ENCODE assay signal across 31 cellular contexts in the genomic region with DNA sequence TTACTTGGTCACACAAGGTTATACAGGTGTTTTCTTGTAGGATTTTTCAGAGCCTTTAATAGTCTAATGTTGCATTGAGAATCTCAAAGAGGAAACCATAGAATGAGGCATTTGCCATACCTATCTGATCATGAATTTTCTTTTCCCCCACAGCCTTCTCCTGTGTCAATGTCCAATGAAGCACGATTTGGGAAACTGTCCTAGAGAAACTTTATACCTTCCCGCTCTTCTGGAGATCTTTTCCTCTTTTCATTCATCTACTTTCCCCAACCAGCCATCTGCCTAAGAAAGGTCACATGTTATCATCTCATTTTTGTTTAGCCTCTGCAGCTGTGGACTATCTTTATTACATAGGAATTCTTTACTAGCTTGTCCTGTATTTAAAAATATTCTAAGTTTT. TPM values are rescaled to one million over a fixed set of nuclear protein-coding genes. Genes with fewer than 3 reads are reported as not detected.
DNase-seq lines count a peak whose midpoint lies in the region; ATAC-seq, FAIRE-seq and TF ChIP-seq lines count a peak whose summit lies in the region.
"Had no signal": no experiment of that assay in that cellular context is flagged by ENCODE, and none has a peak within 500 bp of the region (broad histone marks: within the 10 kb centered on the region; RNA-seq: fewer than 3 reads in every experiment).

No MANE protein-coding gene starts in this region.

- no peak for TF ChIP-seq RAD21 in K562 (CRISPR knock-in tag; conservative IDR thresholded peaks at IDR 0.05 in 1 of 2, IDR thresholded peaks at IDR 0.05 in 1 of 2)

- no peak for FAIRE-seq in K562 (lab: Jason Lieb, UNC)
- FAIRE-seq: G401.6 had no signal

- H2AFZ ChIP-seq in OCI-LY3 (ENCODE audit: low read depth, low read length) (no peak overlapping the region), K562 (ENCODE audit: low read depth, low read length) (no peak overlapping the region)

- no peaks in the 10 kb centered on the region for H3K9me3 Mint-ChIP-seq in activated naive CD8-positive, alpha-beta T cell treated with anti-CD3 and anti-CD28 coated beads, Interleukin-2, amount 10 ng/mL, durations not matched to agents 7 days and 5 days
- H3K9me3 Mint-ChIP-seq in activated naive CD8-positive, alpha-beta T cell treated with anti-CD3 and anti-CD28 coated beads for 36 hours: no peaks in the 10 kb centered on the region
- peaks cover 6% of the 10 kb centered on the region for H3K9me3 Mint-ChIP-seq in stimulated activated memory B cell treated with anti-CD40 and anti-IgM and Interleukin-4, amounts not matched to agents 10 μg/mL and 1 μg/mL and 100 μg/mL, for 72 hours
- peaks cover 38% of the 10 kb centered on the region for H3K9me3 Mint-ChIP-seq in progenitor cell of endocrine pancreas (ENCODE audit: low read depth)
- no peaks in the 10 kb centered on the region for H3K9me3 Mint-ChIP-seq in activated CD8-positive, alpha-beta memory T cell treated with anti-CD3 and anti-CD28 coated beads, Interleukin-2, amount 10 ng/mL, durations not matched to agents 7 days and 5 days (ENCODE audit: low read depth)
- H3K9me3 Mint-ChIP-seq: activated CD4-positive, alpha-beta memory T cell treated with anti-CD3 and anti-CD28 coated beads, Interleukin-2, amount 10 ng/mL, durations not matched to agents 7 days and 5 days; activated T-helper 2 cell treated with anti-CD3 and anti-CD28 coated beads, Interferon-gamma antibody, Interleukin-2, Interleukin-4, amounts not matched to agents 10 μg/mL and 5 μg/mL and 100 μg/mL, durations not matched to agents 14 hours and 24 hours and 36 hours; effector memory CD8-positive, alpha-beta T cell had no signal

- no peak overlapping the region; the same call in 1 of the 2 replicates for H3K9ac ChIP-seq in OCI-LY3 (ENCODE audit: low read length)
- peak overlapping the region; percentile 54 to 88 for H3K9ac ChIP-seq in K562 (ENCODE audit: insufficient read depth in 1 of 2, low read depth in 2 of 2, low read length in 2 of 2)

- H3K9me1 ChIP-seq in K562 (ENCODE audit: control insufficient read depth, insufficient read depth, low read length): no peaks in the 10 kb centered on the region

- H3K4me2 ChIP-seq in OCI-LY3 (ENCODE audit: low read length) (peak overlapping the region; percentile 79), K562 (ENCODE audit: insufficient read depth, low read length) (peak overlapping the region; percentile 94)

- DNase-seq in activated naive CD8-positive, alpha-beta T cell treated with anti-CD3 and anti-CD28 coated beads, Interleukin-2, amount 10 ng/mL, durations not matched to agents 7 days and 5 days: no peak
- DNase-seq in activated naive CD8-positive, alpha-beta T cell treated with anti-CD3 and anti-CD28 coated beads for 36 hours: no peak
- DNase-seq in K562 (ENCODE audit: extremely low read depth in 1 of 4, low spot score in 3 of 4) (peak in 1 of 4 experiments; percentile 13), progenitor cell of endocrine pancreas (ENCODE audit: low spot score, unreplicated experiment) (no peak), NCI-H2081 (lab: John Stamatoyannopoulos, UW) (no peak)
- DNase-seq in activated CD8-positive, alpha-beta memory T cell treated with anti-CD3 and anti-CD28 coated beads, Interleukin-2, amount 10 ng/mL, durations not matched to agents 7 days and 5 days: no peak
- DNase-seq: activated CD4-positive, alpha-beta memory T cell treated with anti-CD3 and anti-CD28 coated beads, Interleukin-2, amount 10 ng/mL, durations not matched to agents 7 days and 5 days; activated CD4-positive, alpha-beta T cell treated with anti-CD3 and anti-CD28 coated beads for 1 hour; Caco-2; cortex of kidney; DMS53; effector memory CD8-positive, alpha-beta T cell; IMR-90; left lung; NCI-H1092 treated with DMSO at 0.1 percent for 48 hours; NCI-H187; NCI-H2171; NCI-H82; right lobe of liver; RPMI8226; SJCRH30; stimulated activated CD8-positive, alpha-beta memory T cell treated with anti-CD3 and anti-CD28 coated beads, Interleukin-4, amount 100 ng/mL, for 48 hours had no signal

- intact Hi-C loops in K562 (cut with micrococcal nuclease): loop anchor here (5.0 to 10.0 kb wide), 3 partner anchors 142 to 705 kb away; a partner anchor contains a TSS

- in situ Hi-C loops in K562 (cut with MboI): no loop called here

- TF ChIP-seq EP300 in K562 (IDR thresholded peaks at IDR 0.05; ENCODE audit: low read length): no peak

- peaks cover 48% of the 10 kb centered on the region for H3K4me1 Mint-ChIP-seq in activated naive CD8-positive, alpha-beta T cell treated with anti-CD3 and anti-CD28 coated beads, Interleukin-2, amount 10 ng/mL, durations not matched to agents 7 days and 5 days
- H3K4me1 Mint-ChIP-seq in activated naive CD8-positive, alpha-beta T cell treated with anti-CD3 and anti-CD28 coated beads for 36 hours: peaks cover 42% of the 10 kb centered on the region
- H3K4me1 Mint-ChIP-seq in stimulated activated memory B cell treated with anti-CD40 and anti-IgM and Interleukin-4, amounts not matched to agents 10 μg/mL and 1 μg/mL and 100 μg/mL, for 72 hours: peaks cover 88% of the 10 kb centered on the region
- peaks cover 4% of the 10 kb centered on the region for H3K4me1 Mint-ChIP-seq in progenitor cell of endocrine pancreas (ENCODE audit: low read depth)
- H3K4me1 Mint-ChIP-seq in activated CD8-positive, alpha-beta memory T cell treated with anti-CD3 and anti-CD28 coated beads, Interleukin-2, amount 10 ng/mL, durations not matched to agents 7 days and 5 days: peaks cover 62% of the 10 kb centered on the region

- H4K20me1 ChIP-seq in OCI-LY3 (ENCODE audit: insufficient read depth, low read length) (no peaks in the 10 kb centered on the region), K562 (replicated peaks; ENCODE audit: control insufficient read depth, insufficient read depth, low read length) (no peaks in the 10 kb centered on the region)

- peak overlapping the region; percentile 28 for H3K27ac Mint-ChIP-seq in activated naive CD8-positive, alpha-beta T cell treated with anti-CD3 and anti-CD28 coated beads, Interleukin-2, amount 10 ng/mL, durations not matched to agents 7 days and 5 days
- no peak overlapping the region for H3K27ac Mint-ChIP-seq in activated naive CD8-positive, alpha-beta T cell treated with anti-CD3 and anti-CD28 coated beads for 36 hours
- H3K27ac Mint-ChIP-seq in stimulated activated memory B cell treated with anti-CD40 and anti-IgM and Interleukin-4, amounts not matched to agents 10 μg/mL and 1 μg/mL and 100 μg/mL, for 72 hours: peak overlapping the region; percentile 92
- no peak overlapping the region for H3K27ac Mint-ChIP-seq in progenitor cell of endocrine pancreas
- no peak overlapping the region for H3K27ac Mint-ChIP-seq in activated CD8-positive, alpha-beta memory T cell treated with anti-CD3 and anti-CD28 coated beads, Interleukin-2, amount 10 ng/mL, durations not matched to agents 7 days and 5 days
- H3K27ac Mint-ChIP-seq: activated T-helper 2 cell treated with anti-CD3 and anti-CD28 coated beads, Interferon-gamma antibody, Interleukin-2, Interleukin-4, amounts not matched to agents 10 μg/mL and 5 μg/mL and 100 μg/mL, durations not matched to agents 14 hours and 24 hours and 36 hours had no signal

- 36% methylated on average over 2 of the region's 2 CpGs for WGBS in K562 (ENCODE audit: insufficient coverage, low coverage, missing lambda C conversion rate)

- BruUV-seq in K562 (replicated peaks; lab: Mats Ljungman, UMichigan): no TSS peak

- no peaks in the 10 kb centered on the region for H3K27me3 ChIP-seq in OCI-LY3 (ENCODE audit: low read depth, low read length)
- H3K27me3 ChIP-seq in K562 (ENCODE audit: control insufficient read depth in 2 of 2, insufficient read depth in 2 of 2, low read length in 2 of 2): no peaks in the 10 kb centered on the region
- H3K27me3 ChIP-seq: right lobe of liver, SJCRH30 had no signal

- H3K27ac ChIP-seq in OCI-LY3 (ENCODE audit: low read length): peak overlapping the region; percentile 70
- peak overlapping the region; percentile 96 for H3K27ac ChIP-seq in K562 (ENCODE audit: extremely low read depth, low read depth, low read length)
- H3K27ac ChIP-seq: prostate gland, right lobe of liver, SJCRH30, tibial nerve had no signal

- CTCF ChIA-PET in K562 (lab: Yijun Ruan, JAX; ENCODE audit: low intra/inter-chr PET ratio): interaction anchor here (1.0 kb wide), 1 partner anchor 90 kb away, joined by 4 read pairs; no protein-coding TSS in a partner anchor
- CTCF ChIA-PET in activated CD8-positive, alpha-beta memory T cell treated with anti-CD3 and anti-CD28 coated beads, Interleukin-2, amount 10 ng/mL, durations not matched to agents 7 days and 5 days (lab: Charles Lee): no interaction called here

- no peaks in the 10 kb centered on the region for H3K27me3 Mint-ChIP-seq in activated naive CD8-positive, alpha-beta T cell treated with anti-CD3 and anti-CD28 coated beads, Interleukin-2, amount 10 ng/mL, durations not matched to agents 7 days and 5 days
- no peaks in the 10 kb centered on the region for H3K27me3 Mint-ChIP-seq in activated naive CD8-positive, alpha-beta T cell treated with anti-CD3 and anti-CD28 coated beads for 36 hours
- H3K27me3 Mint-ChIP-seq in stimulated activated memory B cell treated with anti-CD40 and anti-IgM and Interleukin-4, amounts not matched to agents 10 μg/mL and 1 μg/mL and 100 μg/mL, for 72 hours: no peaks in the 10 kb centered on the region
- H3K27me3 Mint-ChIP-seq in progenitor cell of endocrine pancreas: no peaks in the 10 kb centered on the region
- no peaks in the 10 kb centered on the region for H3K27me3 Mint-ChIP-seq in activated CD8-positive, alpha-beta memory T cell treated with anti-CD3 and anti-CD28 coated beads, Interleukin-2, amount 10 ng/mL, durations not matched to agents 7 days and 5 days
- H3K27me3 Mint-ChIP-seq: activated CD4-positive, alpha-beta memory T cell treated with anti-CD3 and anti-CD28 coated beads, Interleukin-2, amount 10 ng/mL, durations not matched to agents 7 days and 5 days; activated naive CD8-positive, alpha-beta T cell; effector memory CD8-positive, alpha-beta T cell had no signal

- H3K79me2 ChIP-seq in OCI-LY3 (ENCODE audit: low read length): no peaks in the 10 kb centered on the region
- H3K79me2 ChIP-seq in K562 (ENCODE audit: control insufficient read depth, insufficient read depth, low read length): peaks cover 60% of the 10 kb centered on the region

- H3K4me1 ChIP-seq in OCI-LY3 (ENCODE audit: low read length) (peaks cover 69% of the 10 kb centered on the region), K562 (replicated peaks in 1 of 2; ENCODE audit: control insufficient read depth in 2 of 2, insufficient read depth in 2 of 2, low read length in 2 of 2) (peaks cover 13 to 52% of the 10 kb centered on the region in 2 experiments)
- H3K4me1 ChIP-seq: Caco-2, prostate gland, right lobe of liver, SJCRH30, tibial nerve had no signal

- H3K36me3 ChIP-seq in OCI-LY3 (replicated peaks; ENCODE audit: low read depth, low read length) (no peaks in the 10 kb centered on the region), K562 (ENCODE audit: control insufficient read depth, insufficient read depth, low read length) (peaks cover 51% of the 10 kb centered on the region)
- H3K36me3 ChIP-seq: left lung, prostate gland, right lobe of liver, SJCRH30, tibial nerve had no signal

- H3K9me3 ChIP-seq in OCI-LY3 (ENCODE audit: insufficient read depth, low read length): no peaks in the 10 kb centered on the region
- H3K9me3 ChIP-seq in K562 (replicated peaks; ENCODE audit: control insufficient read depth, insufficient read depth, low read depth, low read length): no peaks in the 10 kb centered on the region
- H3K9me3 ChIP-seq: Caco-2, left lung, prostate gland, right lobe of liver, SJCRH30, tibial nerve had no signal

- ATAC-seq in activated naive CD8-positive, alpha-beta T cell treated with anti-CD3 and anti-CD28 coated beads, Interleukin-2, amount 10 ng/mL, durations not matched to agents 7 days and 5 days (ENCODE audit: low read depth): no peak
- ATAC-seq in K562: no peak
- ATAC-seq in stimulated activated memory B cell treated with anti-CD40 and anti-IgM and Interleukin-4, amounts not matched to agents 10 μg/mL and 1 μg/mL and 100 μg/mL, for 72 hours: no peak
- no peak for ATAC-seq in activated CD8-positive, alpha-beta memory T cell treated with anti-CD3 and anti-CD28 coated beads, Interleukin-2, amount 10 ng/mL, durations not matched to agents 7 days and 5 days
- ATAC-seq: effector memory CD8-positive, alpha-beta T cell; HCT116 had no signal

- H3K4me3 ChIP-seq in OCI-LY3 (ENCODE audit: low read length) (no peak overlapping the region), K562 (peak overlapping the region; percentile 55)
- H3K4me3 ChIP-seq: prostate gland, right lobe of liver, SJCRH30, tibial nerve had no signal

- H3K36me3 Mint-ChIP-seq in activated naive CD8-positive, alpha-beta T cell treated with anti-CD3 and anti-CD28 coated beads, Interleukin-2, amount 10 ng/mL, durations not matched to agents 7 days and 5 days: peaks cover 44% of the 10 kb centered on the region
- peaks cover 5% of the 10 kb centered on the region for H3K36me3 Mint-ChIP-seq in activated naive CD8-positive, alpha-beta T cell treated with anti-CD3 and anti-CD28 coated beads for 36 hours
- H3K36me3 Mint-ChIP-seq in stimulated activated memory B cell treated with anti-CD40 and anti-IgM and Interleukin-4, amounts not matched to agents 10 μg/mL and 1 μg/mL and 100 μg/mL, for 72 hours: peaks cover 11% of the 10 kb centered on the region
- no peaks in the 10 kb centered on the region for H3K36me3 Mint-ChIP-seq in progenitor cell of endocrine pancreas (ENCODE audit: insufficient read depth)
- H3K36me3 Mint-ChIP-seq in activated CD8-positive, alpha-beta memory T cell treated with anti-CD3 and anti-CD28 coated beads, Interleukin-2, amount 10 ng/mL, durations not matched to agents 7 days and 5 days: peaks cover 32% of the 10 kb centered on the region
- H3K36me3 Mint-ChIP-seq: activated naive CD8-positive, alpha-beta T cell had no signal

- POLR2A ChIA-PET in activated naive CD8-positive, alpha-beta T cell treated with anti-CD3 and anti-CD28 coated beads, Interleukin-2, amount 10 ng/mL, durations not matched to agents 7 days and 5 days (lab: Charles Lee): no interaction called here
- POLR2A ChIA-PET in K562 (lab: Yijun Ruan, JAX): interaction anchor here (0.6 to 8.6 kb wide), 6 partner anchors 11 to 29 kb away, joined by 3 to 49 read pairs (median 10); no protein-coding TSS in a partner anchor

- H3K4me3 Mint-ChIP-seq in activated naive CD8-positive, alpha-beta T cell treated with anti-CD3 and anti-CD28 coated beads, Interleukin-2, amount 10 ng/mL, durations not matched to agents 7 days and 5 days: peak overlapping the region; percentile 8
- no peak overlapping the region for H3K4me3 Mint-ChIP-seq in activated naive CD8-positive, alpha-beta T cell treated with anti-CD3 and anti-CD28 coated beads for 36 hours
- peak overlapping the region; percentile 49 for H3K4me3 Mint-ChIP-seq in stimulated activated memory B cell treated with anti-CD40 and anti-IgM and Interleukin-4, amounts not matched to agents 10 μg/mL and 1 μg/mL and 100 μg/mL, for 72 hours
- no peak overlapping the region for H3K4me3 Mint-ChIP-seq in progenitor cell of endocrine pancreas (ENCODE audit: low read depth)
- no peak overlapping the region for H3K4me3 Mint-ChIP-seq in activated CD8-positive, alpha-beta memory T cell treated with anti-CD3 and anti-CD28 coated beads, Interleukin-2, amount 10 ng/mL, durations not matched to agents 7 days and 5 days
- H3K4me3 Mint-ChIP-seq: activated CD4-positive, alpha-beta memory T cell treated with anti-CD3 and anti-CD28 coated beads, Interleukin-2, amount 10 ng/mL, durations not matched to agents 7 days and 5 days had no signal

- TF ChIP-seq POLR2A in K562 (conservative IDR thresholded peaks at IDR 0.05): no peak

- TF ChIP-seq CTCF in OCI-LY3 (IDR thresholded peaks at IDR 0.05; ENCODE audit: low read depth, low read length) (no peak), K562 (IDR thresholded peaks at IDR 0.05 in 2 of 3, conservative IDR thresholded peaks at IDR 0.05 in 1 of 3; ENCODE audit: insufficient read depth in 2 of 3, low read depth in 1 of 3, low read length in 3 of 3) (no peak), progenitor cell of endocrine pancreas (IDR thresholded peaks at IDR 0.05; ENCODE audit: unreplicated experiment) (no peak)

RNA-seq across cellular contexts. Expression of a gene that starts 19.9 kb away (rescaled TPM):
- total RNA-seq in activated naive CD8-positive, alpha-beta T cell treated with anti-CD3 and anti-CD28 coated beads, Interleukin-2, amount 10 ng/mL, durations not matched to agents 7 days and 5 days: under 1 TPM; 0.30 to 0.48 TPM
- total RNA-seq in activated naive CD8-positive, alpha-beta T cell treated with anti-CD3 and anti-CD28 coated beads for 36 hours: not detected
- total RNA-seq in K562 (2011; cell fraction: chromatin; rRNA removed; ENCODE audit: low replicate concordance): not detected in 2 replicates
- total RNA-seq in K562 (2011; cell fraction: nucleolus; rRNA removed): 0.17 TPM in 1 of 2 replicates, not detected in the other
- total RNA-seq in K562 (2011; cell fraction: nucleoplasm; rRNA removed): 0.37 TPM in 1 of 2 replicates, not detected in the other
- total RNA-seq in K562 (2014; rRNA removed) (not detected in 2 replicates), K562 (2014; rRNA removed; fragmentation: Illumina TruSeq; extraction: Trizol) (0.22 and 0.29 TPM in 2 replicates), K562 (2015; rRNA removed; fragmentation: Illumina TruSeq; extraction: Trizol) (0.23 and 0.33 TPM in 2 replicates), K562 (2021) (0.47 and 0.49 TPM in 2 replicates), progenitor cell of endocrine pancreas (not detected in 2 replicates)
- polyA plus RNA-seq in K562 (2011; rRNA removed) (0.22 and 0.58 TPM in 2 replicates), K562 (2014; fragmentation: Illumina TruSeq; extraction: Trizol) (0.43 and 0.46 TPM in 2 replicates), K562 (2014; fragmentation: Nextera tagmentation; extraction: Ambion mirVana) (1 to 10 TPM in 1 of 2 experiments, under 1 TPM in 1; 0.91 to 1.6 TPM), K562 (2014; rRNA removed) (0.12 and 0.61 TPM in 2 replicates)
- polyA plus RNA-seq in K562 (2011; cell fraction: cytosol; rRNA removed): 0.52 and 1.0 TPM in 2 replicates
- polyA plus RNA-seq in K562 (2011; cell fraction: nucleus; rRNA removed): 0.48 and 1.2 TPM in 2 replicates
- 0.21 and 1.1 TPM in 2 replicates for polyA plus RNA-seq in K562 (2012)
- polyA minus RNA-seq in K562 (2011; rRNA and poly(A)+ RNA removed): 0.35 and 0.42 TPM in 2 replicates
- not detected in 2 replicates for polyA minus RNA-seq in K562 (2011; cell fraction: cytosol; rRNA and poly(A)+ RNA removed)
- 0.22 TPM in 1 of 2 replicates, not detected in the other for polyA minus RNA-seq in K562 (2011; cell fraction: nucleus; rRNA and poly(A)+ RNA removed)
- not detected for total RNA-seq in activated CD8-positive, alpha-beta memory T cell treated with anti-CD3 and anti-CD28 coated beads, Interleukin-2, amount 10 ng/mL, durations not matched to agents 7 days and 5 days
- total RNA-seq: activated CD4-positive, alpha-beta memory T cell treated with anti-CD3 and anti-CD28 coated beads, Interleukin-2, amount 10 ng/mL, durations not matched to agents 7 days and 5 days; activated T-helper 2 cell treated with anti-CD3 and anti-CD28 coated beads, Interferon-gamma antibody, Interleukin-2, Interleukin-4, amounts not matched to agents 10 μg/mL and 5 μg/mL and 100 μg/mL, durations not matched to agents 14 hours and 24 hours and 36 hours; Caco-2; IMR-90; NCI-H460; SJCRH30 had no signal
- polyA plus RNA-seq: IMR-90 had no signal

Comparison
In these comparisons a context has a peak if more than half of its experiments do, and no peak if none do; other contexts are left out.
1. H3K27ac Mint-ChIP-seq: peak in activated naive CD8-positive, alpha-beta T cell treated with anti-CD3 and anti-CD28 coated beads, Interleukin-2, amount 10 ng/mL, durations not matched to agents 7 days and 5 days (single experiment) and stimulated activated memory B cell treated with anti-CD40 and anti-IgM and Interleukin-4, amounts not matched to agents 10 μg/mL and 1 μg/mL and 100 μg/mL, for 72 hours (single experiment); none in activated naive CD8-positive, alpha-beta T cell treated with anti-CD3 and anti-CD28 coated beads for 36 hours (single experiment), progenitor cell of endocrine pancreas (single experiment) and activated CD8-positive, alpha-beta memory T cell treated with anti-CD3 and anti-CD28 coated beads, Interleukin-2, amount 10 ng/mL, durations not matched to agents 7 days and 5 days (single experiment).
2. H3K4me3 Mint-ChIP-seq: peak in activated naive CD8-positive, alpha-beta T cell treated with anti-CD3 and anti-CD28 coated beads, Interleukin-2, amount 10 ng/mL, durations not matched to agents 7 days and 5 days (single experiment) and stimulated activated memory B cell treated with anti-CD40 and anti-IgM and Interleukin-4, amounts not matched to agents 10 μg/mL and 1 μg/mL and 100 μg/mL, for 72 hours (single experiment); none in activated naive CD8-positive, alpha-beta T cell treated with anti-CD3 and anti-CD28 coated beads for 36 hours (single experiment), progenitor cell of endocrine pancreas (single experiment) and activated CD8-positive, alpha-beta memory T cell treated with anti-CD3 and anti-CD28 coated beads, Interleukin-2, amount 10 ng/mL, durations not matched to agents 7 days and 5 days (single experiment).